In genomic region chr2:208546860-208547650, GRCh38 we compare ENCODE assay signal across 15 cellular contexts.
DNase-seq lines count a peak whose midpoint lies in the region; ATAC-seq and TF ChIP-seq lines count a peak whose summit lies in the region.
"Had no signal": no experiment of that assay in that cellular context is flagged by ENCODE, and none has a peak within 500 bp of the region (broad histone marks: within the 10 kb centered on the region; RNA-seq: fewer than 3 reads in every experiment).

No MANE protein-coding gene starts in this region.

- H3K27ac ChIP-seq in heart left ventricle = no peak overlapping the region
- H3K27ac ChIP-seq: 22Rv1 had no signal

- H3K4me3 ChIP-seq in epithelial cell of proximal tubule (ENCODE audit: low read depth, low read length) (peak overlapping the region; percentile 15), heart left ventricle (no peak overlapping the region)
- H3K4me3 ChIP-seq: HAP-1 had no signal

- no peaks in the 10 kb centered on the region for H3K4me1 Mint-ChIP-seq in activated CD4-positive, alpha-beta T cell treated with anti-CD3 and anti-CD28 coated beads, Interleukin-2, amount 10 ng/mL, durations not matched to agents 24 days and 14 days
- H3K4me1 Mint-ChIP-seq in activated CD4-positive, alpha-beta T cell treated with anti-CD3 and anti-CD28 coated beads for 36 hours = no peaks in the 10 kb centered on the region
- H3K4me1 Mint-ChIP-seq in nephron = peaks cover 31% of the 10 kb centered on the region
- H3K4me1 Mint-ChIP-seq: CD14-positive monocyte, IgD-negative memory B cell had no signal

- H3K9me3 Mint-ChIP-seq in activated CD4-positive, alpha-beta T cell treated with anti-CD3 and anti-CD28 coated beads, Interleukin-2, amount 10 ng/mL, durations not matched to agents 24 days and 14 days = no peaks in the 10 kb centered on the region
- H3K9me3 Mint-ChIP-seq in activated CD4-positive, alpha-beta T cell treated with anti-CD3 and anti-CD28 coated beads for 36 hours (ENCODE audit: low read depth) = peaks cover 3% of the 10 kb centered on the region
- H3K9me3 Mint-ChIP-seq in nephron = peaks cover 7% of the 10 kb centered on the region
- H3K9me3 Mint-ChIP-seq: CD8-positive, alpha-beta T cell; IgD-negative memory B cell had no signal

- peaks cover 0 to 13% (median 0%) of the 10 kb centered on the region in 12 donors for H3K9me3 ChIP-seq in heart left ventricle
- H3K9me3 ChIP-seq: HAP-1 had no signal

- no peaks in the 10 kb centered on the region for H3K36me3 ChIP-seq in heart left ventricle
- H3K36me3 ChIP-seq: HAP-1 had no signal

- H3K4me1 ChIP-seq in heart left ventricle = no peaks in the 10 kb centered on the region
- H3K4me1 ChIP-seq: HAP-1 had no signal

- no peak for TF ChIP-seq POLR2A in heart left ventricle (IDR thresholded peaks at IDR 0.05)

- no peaks in the 10 kb centered on the region for H3K36me3 Mint-ChIP-seq in activated CD4-positive, alpha-beta T cell treated with anti-CD3 and anti-CD28 coated beads, Interleukin-2, amount 10 ng/mL, durations not matched to agents 24 days and 14 days (ENCODE audit: low read depth)
- no peaks in the 10 kb centered on the region for H3K36me3 Mint-ChIP-seq in activated CD4-positive, alpha-beta T cell treated with anti-CD3 and anti-CD28 coated beads for 36 hours (ENCODE audit: low read depth)
- H3K36me3 Mint-ChIP-seq in nephron (ENCODE audit: low read depth) = no peaks in the 10 kb centered on the region
- H3K36me3 Mint-ChIP-seq: CD14-positive monocyte; CD8-positive, alpha-beta T cell; IgD-negative memory B cell had no signal

- 73 to 85% (median 81%) methylated on average over 4 of the region's 4 CpGs for WGBS in heart left ventricle, 4 donors

- POLR2A ChIA-PET in activated CD4-positive, alpha-beta T cell treated with anti-CD3 and anti-CD28 coated beads for 36 hours (lab: Charles Lee) = no interaction called here

- TF ChIP-seq CTCF in epithelial cell of proximal tubule (conservative IDR thresholded peaks at IDR 0.05; ENCODE audit: low read depth, low read length) = no peak
- no peak for TF ChIP-seq CTCF in nephron (IDR thresholded peaks at IDR 0.05; ENCODE audit: unreplicated experiment in 3 of 3)
- no peak for TF ChIP-seq CTCF in heart left ventricle (IDR thresholded peaks at IDR 0.05)

- CTCF ChIA-PET in activated CD4-positive, alpha-beta T cell treated with anti-CD3 and anti-CD28 coated beads for 36 hours (lab: Charles Lee) = no interaction called here

- no peaks in the 10 kb centered on the region for H3K27me3 Mint-ChIP-seq in activated CD4-positive, alpha-beta T cell treated with anti-CD3 and anti-CD28 coated beads, Interleukin-2, amount 10 ng/mL, durations not matched to agents 24 days and 14 days
- H3K27me3 Mint-ChIP-seq in activated CD4-positive, alpha-beta T cell treated with anti-CD3 and anti-CD28 coated beads for 36 hours = no peaks in the 10 kb centered on the region
- no peaks in the 10 kb centered on the region for H3K27me3 Mint-ChIP-seq in nephron (ENCODE audit: low read depth)
- H3K27me3 Mint-ChIP-seq: IgD-negative memory B cell had no signal

- no peak overlapping the region for H3K27ac Mint-ChIP-seq in activated CD4-positive, alpha-beta T cell treated with anti-CD3 and anti-CD28 coated beads, Interleukin-2, amount 10 ng/mL, durations not matched to agents 24 days and 14 days
- H3K27ac Mint-ChIP-seq in activated CD4-positive, alpha-beta T cell treated with anti-CD3 and anti-CD28 coated beads for 36 hours = no peak overlapping the region
- H3K27ac Mint-ChIP-seq in nephron = peak overlapping the region in 2 of 3 experiments; percentile 32 to 77
- H3K27ac Mint-ChIP-seq: CD14-positive monocyte; CD8-positive, alpha-beta T cell; IgD-negative memory B cell had no signal

- H3K4me3 Mint-ChIP-seq in activated CD4-positive, alpha-beta T cell treated with anti-CD3 and anti-CD28 coated beads, Interleukin-2, amount 10 ng/mL, durations not matched to agents 24 days and 14 days = no peak overlapping the region
- no peak overlapping the region for H3K4me3 Mint-ChIP-seq in activated CD4-positive, alpha-beta T cell treated with anti-CD3 and anti-CD28 coated beads for 36 hours
- H3K4me3 Mint-ChIP-seq in nephron = peak overlapping the region in 1 of 3 experiments; percentile 16
- H3K4me3 Mint-ChIP-seq: CD14-positive monocyte; CD8-positive, alpha-beta T cell; IgD-negative memory B cell had no signal

- no peaks in the 10 kb centered on the region for H3K27me3 ChIP-seq in heart left ventricle

- DNase-seq in activated CD4-positive, alpha-beta T cell treated with anti-CD3 and anti-CD28 coated beads, Interleukin-2, amount 10 ng/mL, durations not matched to agents 24 days and 14 days = peak; percentile 11
- no peak for DNase-seq in activated CD4-positive, alpha-beta T cell treated with anti-CD3 and anti-CD28 coated beads for 36 hours
- DNase-seq in epithelial cell of proximal tubule (ENCODE audit: low read depth) (no peak), heart left ventricle (no peak), NCI-H446 (lab: John Stamatoyannopoulos, UW) (no peak)
- DNase-seq: CD8-positive, alpha-beta T cell; COR-L47; DND-41; GDM1 had no signal

- no peak for ATAC-seq in activated CD4-positive, alpha-beta T cell treated with anti-CD3 and anti-CD28 coated beads for 36 hours
- ATAC-seq in GM18868 (IDR thresholded peaks at IDR 0.05; ENCODE audit: unreplicated experiment) (no peak), heart left ventricle (no peak)
- ATAC-seq: CD8-positive, alpha-beta T cell had no signal

- intact Hi-C loops in activated CD4-positive, alpha-beta T cell treated with anti-CD3 and anti-CD28 coated beads, Interleukin-2, amount 10 ng/mL, durations not matched to agents 24 days and 14 days (cut with micrococcal nuclease) = no loop called here
- intact Hi-C loops in activated CD4-positive, alpha-beta T cell treated with anti-CD3 and anti-CD28 coated beads for 36 hours (cut with DNase I, micrococcal nuclease) = no loop called here
- intact Hi-C loops in heart left ventricle (cut with DNase I) = no loop called here

Comparison
In these comparisons a context has a peak if more than half of its experiments do, and no peak if none do; other contexts are left out.
1. H3K27ac Mint-ChIP-seq: peak in nephron (2 of 3); none in activated CD4-positive, alpha-beta T cell treated with anti-CD3 and anti-CD28 coated beads, Interleukin-2, amount 10 ng/mL, durations not matched to agents 24 days and 14 days (single experiment) and activated CD4-positive, alpha-beta T cell treated with anti-CD3 and anti-CD28 coated beads for 36 hours (single experiment).